Comparison of ENCODE assay signal across 35 cellular contexts in genomic region chr1:171835891-171836290, GRCh38.
"Had no signal": no experiment of that assay in that cellular context is flagged by ENCODE, and none has a peak within 500 bp of the region (broad histone marks: within the 10 kb centered on the region; RNA-seq: fewer than 3 reads in every experiment).

No MANE protein-coding gene starts in this region.

- H3K36me3 ChIP-seq: MG63 had no signal

- H3K4me3 ChIP-seq: MG63 had no signal

- H3K27me3 ChIP-seq: MG63 had no signal

- H3K4me2 ChIP-seq: KMS-11 had no signal

- H3K27ac ChIP-seq: KMS-11 had no signal

- DNase-seq: Karpas-422, Kasumi-1, KBM-7, KG1, MG63, MM.1S, MV-4-11, NCI-H1048, NCI-H1092, NCI-H1092 treated with DMSO at 0.1 percent for 48 hours, NCI-H1105, NCI-H1105 treated with DMSO at 0.1 percent for 48 hours, NCI-H1417, NCI-H1417 treated with DMSO at 0.1 percent for 48 hours, NCI-H1436, NCI-H1436 treated with DMSO at 0.1 percent for 48 hours, NCI-H146, NCI-H1694, NCI-H1694 treated with DMSO at 0.1 percent for 48 hours, NCI-H187, NCI-H187 treated with DMSO at 0.1 percent for 48 hours, NCI-H1930, NCI-H2029, NCI-H2029 treated with DMSO at 0.1 percent for 48 hours, NCI-H2081, NCI-H2081 treated with DMSO at 0.1 percent for 48 hours, NCI-H2107, NCI-H2171, NCI-H2171 treated with DMSO at 0.1 percent for 48 hours, NCI-H2227 treated with DMSO at 0.1 percent for 48 hours, NCI-H226, NCI-H345, NCI-H446, NCI-H446 treated with DMSO at 0.1 percent for 48 hours had no signal
